ENCODE assay signal across 25 cellular contexts in the genomic region with DNA sequence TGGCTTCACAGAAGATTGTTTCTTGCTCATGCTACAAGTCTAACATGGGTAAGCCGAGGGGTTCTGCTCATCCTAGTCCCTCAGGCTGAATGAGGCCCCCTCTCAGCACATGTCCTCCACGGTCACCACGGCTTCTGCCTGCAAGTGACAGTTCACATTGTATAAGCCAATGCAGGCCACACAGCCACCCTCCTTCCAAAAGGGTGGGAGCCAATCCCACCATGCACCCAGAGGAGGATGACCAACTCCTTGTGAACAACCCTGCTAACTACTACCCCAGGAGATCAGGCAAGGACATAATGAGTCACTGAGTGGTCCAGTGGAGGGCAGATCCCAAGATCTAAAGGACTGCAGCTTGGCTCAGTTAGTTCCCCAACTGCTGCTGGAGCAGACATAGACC. TPM values are rescaled to one million over a fixed set of nuclear protein-coding genes. Genes with fewer than 3 reads are reported as not detected.
DNase-seq lines count a peak whose midpoint lies in the region; ATAC-seq, FAIRE-seq and TF ChIP-seq lines count a peak whose summit lies in the region.
"Had no signal": no experiment of that assay in that cellular context is flagged by ENCODE, and none has a peak within 500 bp of the region (broad histone marks: within the 10 kb centered on the region; RNA-seq: fewer than 3 reads in every experiment).

No MANE protein-coding gene starts in this region.

- FAIRE-seq in HepG2 (lab: Jason Lieb, UNC): no peak
- FAIRE-seq: A549, HTR-8/SVneo had no signal

- POLR2A ChIA-PET in HepG2 (lab: Yijun Ruan, JAX): no interaction called here

- TF ChIP-seq POLR2A in HepG2 (IDR thresholded peaks at IDR 0.05; ENCODE audit: insufficient read depth in 1 of 2, low read depth in 2 of 2, low read length in 2 of 2) (no peak), right lobe of liver (IDR thresholded peaks at IDR 0.05) (no peak)

- no peak for ATAC-seq in HepG2
- ATAC-seq in right lobe of liver: no peak
- ATAC-seq in effector memory CD8-positive, alpha-beta T cell (replicated peaks): no peak
- no peak for ATAC-seq in lower lobe of right lung
- no peak for ATAC-seq in HG03175 (IDR thresholded peaks at IDR 0.05; ENCODE audit: unreplicated experiment)
- ATAC-seq in GM21360 (IDR thresholded peaks at IDR 0.05; ENCODE audit: unreplicated experiment): no peak
- ATAC-seq: A549; CD8-positive, alpha-beta T cell; PC-3 had no signal

- TF ChIP-seq EP300 in HepG2 (IDR thresholded peaks at IDR 0.05; ENCODE audit: low read depth in 2 of 2, low read length in 2 of 2) (no peak), HepG2 (CRISPR knock-in tag; IDR thresholded peaks at IDR 0.05; ENCODE audit: borderline replicate concordance) (no peak)

- 90% methylated on average over 3 of the region's 3 CpGs for WGBS in HepG2 (ENCODE audit: low lambda C conversion rate)
- WGBS in right lobe of liver (ENCODE audit: insufficient coverage, low coverage, low lambda C conversion rate, missing lambda C conversion rate): no CpG with 5 or more reads among the region's 3 CpGs

- TF ChIP-seq RAD21 in HepG2 (CRISPR knock-in tag; IDR thresholded peaks at IDR 0.05): no peak

- no peaks in the 10 kb centered on the region; a peak in 1 of 5 replicates for H3K27me3 ChIP-seq in HepG2 (ENCODE audit: control insufficient read depth in 1 of 2, insufficient read depth in 2 of 2, low read length in 2 of 2)
- no peaks in the 10 kb centered on the region for H3K27me3 ChIP-seq in right lobe of liver
- no peaks in the 10 kb centered on the region for H3K27me3 ChIP-seq in lower lobe of right lung (ENCODE audit: low read depth)
- H3K27me3 ChIP-seq: MG63 had no signal

- no peak overlapping the region for H2AFZ ChIP-seq in HepG2 (ENCODE audit: low read length)
- H2AFZ ChIP-seq: GM23248 had no signal

- H3K36me3 ChIP-seq in HepG2 (replicated peaks in 1 of 2; ENCODE audit: control insufficient read depth in 1 of 2, insufficient read depth in 2 of 2, low read length in 2 of 2): peaks cover 1 to 9% of the 10 kb centered on the region in 2 experiments; a peak in 2 of 5 replicates
- H3K36me3 ChIP-seq in right lobe of liver: no peaks in the 10 kb centered on the region
- H3K36me3 ChIP-seq in lower lobe of right lung: peaks cover 29% of the 10 kb centered on the region

- H3K4me1 Mint-ChIP-seq in effector memory CD8-positive, alpha-beta T cell (ENCODE audit: low read depth in 2 of 2): peaks cover 40% of the 10 kb centered on the region in 2 donors

- no peaks in the 10 kb centered on the region for H3K9me3 Mint-ChIP-seq in effector memory CD8-positive, alpha-beta T cell
- H3K9me3 Mint-ChIP-seq: CD8-positive, alpha-beta T cell; H9 had no signal

- H3K9ac ChIP-seq in HepG2 (ENCODE audit: insufficient read depth, low read depth, low read length): no peak overlapping the region
- H3K9ac ChIP-seq: GM23248, SK-N-SH had no signal

- no peaks in the 10 kb centered on the region for H3K27me3 Mint-ChIP-seq in effector memory CD8-positive, alpha-beta T cell

- DNase-seq in HepG2 (ENCODE audit: low spot score): no peak
- no peak for DNase-seq in right lobe of liver
- no peak for DNase-seq in effector memory CD8-positive, alpha-beta T cell
- DNase-seq in lower lobe of right lung: no peak
- no peak for DNase-seq in stimulated activated CD4-positive, alpha-beta T cell treated with anti-CD3 and anti-CD28 coated beads, Interleukin-12 subunit alpha, Interleukin-12 subunit beta, amount 100 ng/mL, for 4 hours
- DNase-seq: C1 segment of cervical spinal cord; Caco-2; CD8-positive, alpha-beta T cell; DMS79 treated with DMSO at 0.1 percent for 48 hours; GM23248; H9; KBM-7; MG63; NCI-H1105 treated with DMSO at 0.1 percent for 48 hours; NCI-H146; NCI-H1930; NCI-H2107; NCI-H524 treated with DMSO at 0.1 percent for 48 hours; NCI-H774; PC-3; SK-N-SH had no signal

- peak overlapping the region; percentile 32 to 45 for H3K27ac Mint-ChIP-seq in effector memory CD8-positive, alpha-beta T cell
- H3K27ac Mint-ChIP-seq: CD8-positive, alpha-beta T cell; H9 had no signal

- H3K27ac ChIP-seq in HepG2 (ENCODE audit: extremely low read length, insufficient read depth, low read length): no peak overlapping the region
- H3K27ac ChIP-seq in right lobe of liver: no peak overlapping the region
- H3K27ac ChIP-seq in lower lobe of right lung: peak overlapping the region; percentile 7
- H3K27ac ChIP-seq: A549, GM23248 had no signal

- H3K79me2 ChIP-seq in HepG2 (ENCODE audit: insufficient read depth, low read length): peaks cover 55% of the 10 kb centered on the region

- no TSS peak for BruUV-seq in HepG2 (replicated peaks; lab: Mats Ljungman, UMichigan)

- no peak overlapping the region for H3K4me3 Mint-ChIP-seq in effector memory CD8-positive, alpha-beta T cell
- H3K4me3 Mint-ChIP-seq: CD8-positive, alpha-beta T cell; H9 had no signal

- CTCF ChIA-PET in HepG2 (lab: Yijun Ruan, JAX; ENCODE audit: low intra/inter-chr PET ratio, low total read pairs): no interaction called here

- H3K4me1 ChIP-seq in HepG2 (ENCODE audit: insufficient read depth, low read length): peaks cover 75% of the 10 kb centered on the region
- H3K4me1 ChIP-seq in right lobe of liver: peaks cover 0 to 26% (median 12%) of the 10 kb centered on the region in 4 donors
- H3K4me1 ChIP-seq in lower lobe of right lung: peaks cover 38% of the 10 kb centered on the region

- peaks cover 14% of the 10 kb centered on the region; the same call in 1 of the 2 replicates for H4K20me1 ChIP-seq in HepG2 (ENCODE audit: insufficient read depth, low read length)

- no peak overlapping the region for H3K4me2 ChIP-seq in HepG2 (ENCODE audit: low read depth, low read length)
- H3K4me2 ChIP-seq: A549, SK-N-SH had no signal

- H3K9me3 ChIP-seq in HepG2 (ENCODE audit: low read length): no peaks in the 10 kb centered on the region
- H3K9me3 ChIP-seq in right lobe of liver: no peaks in the 10 kb centered on the region
- H3K9me3 ChIP-seq in lower lobe of right lung: no peaks in the 10 kb centered on the region
- H3K9me3 ChIP-seq: A549, Caco-2, MG63, SK-N-SH had no signal

- H3K4me3 ChIP-seq in HepG2 (replicated peaks in 1 of 3; ENCODE audit: insufficient read depth in 1 of 3, low read depth in 2 of 3, low read length in 3 of 3): no peak overlapping the region
- H3K4me3 ChIP-seq in right lobe of liver: no peak overlapping the region
- H3K4me3 ChIP-seq in lower lobe of right lung: no peak overlapping the region
- H3K4me3 ChIP-seq: A549, GM23248, MG63 had no signal

- in situ Hi-C loops in HepG2 (cut with HindIII; ENCODE audit: extremely low pct_ligation_motif_present, low pct_unique_long_range_greater_than_20kb): no loop called here

- TF ChIP-seq CTCF in HepG2 (CRISPR knock-in tag; IDR thresholded peaks at IDR 0.05): no peak
- no peak for TF ChIP-seq CTCF in right lobe of liver (IDR thresholded peaks at IDR 0.05)
- no peak for TF ChIP-seq CTCF in lower lobe of right lung (IDR thresholded peaks at IDR 0.05)

- intact Hi-C loops in HepG2 (cut with micrococcal nuclease; ENCODE audit: unreplicated experiment): loop anchor here (10.0 kb wide), 1 partner anchor 183 kb away; the partner anchor contains the start of gene FBXW8
- intact Hi-C loops in right lobe of liver (cut with DNase I): no loop called here
- intact Hi-C loops in lower lobe of right lung (cut with DNase I): no loop called here

- H3K36me3 Mint-ChIP-seq in effector memory CD8-positive, alpha-beta T cell (ENCODE audit: insufficient read depth): peaks cover 33% of the 10 kb centered on the region

RNA-seq across cellular contexts. Expression of gene SPRING1, which starts 6.1 kb away (rescaled TPM):
- 51.8 and 65.6 TPM in 2 replicates for total RNA-seq in HepG2 (2016; rRNA removed; fragmentation: Illumina TruSeq; extraction: Trizol)
- 73.3 and 84.9 TPM in 2 replicates for total RNA-seq in HepG2 (2016; cell fraction: cytosol; rRNA removed; fragmentation: Illumina TruSeq; extraction: Trizol; ENCODE audit: low read depth)
- total RNA-seq in HepG2 (2016; cell fraction: insoluble cytoplasmic fraction; rRNA removed; fragmentation: Illumina TruSeq; extraction: Trizol): 52.8 and 55.9 TPM in 2 replicates
- total RNA-seq in HepG2 (2016; cell fraction: membrane; rRNA removed; fragmentation: Illumina TruSeq; extraction: Trizol): 130 and 144 TPM in 2 replicates
- total RNA-seq in HepG2 (2016; cell fraction: nucleus; rRNA removed; fragmentation: Illumina TruSeq; extraction: Trizol): 23.5 and 30.9 TPM in 2 replicates
- 16.1 and 20.0 TPM in 2 replicates for polyA plus RNA-seq in HepG2 (2011; rRNA removed)
- polyA plus RNA-seq in HepG2 (2011; cell fraction: cytosol; rRNA removed): 10.7 and 16.5 TPM in 2 replicates
- 6.8 and 7.2 TPM in 2 replicates for polyA plus RNA-seq in HepG2 (2011; cell fraction: nucleus; rRNA removed)
- polyA plus RNA-seq in HepG2 (2012): 9.0 and 11.3 TPM in 2 replicates
- polyA plus RNA-seq in HepG2 (2016; cell fraction: cytosol; fragmentation: Illumina TruSeq; extraction: Trizol; ENCODE audit: low read depth): 87.5 and 98.3 TPM in 2 replicates
- 40.6 and 42.1 TPM in 2 replicates for polyA plus RNA-seq in HepG2 (2016; cell fraction: insoluble cytoplasmic fraction; fragmentation: Illumina TruSeq; extraction: Trizol; ENCODE audit: low read depth)
- polyA plus RNA-seq in HepG2 (2016; cell fraction: membrane; fragmentation: Illumina TruSeq; extraction: Trizol; ENCODE audit: low read depth): 97.7 TPM in 2 replicates
- 25.0 and 26.3 TPM in 2 replicates for polyA plus RNA-seq in HepG2 (2016; cell fraction: nucleus; fragmentation: Illumina TruSeq; extraction: Trizol; ENCODE audit: insufficient read depth, low read depth)
- polyA minus RNA-seq in HepG2 (2011; rRNA and poly(A)+ RNA removed; ENCODE audit: low replicate concordance): 26.4 and 35.5 TPM in 2 replicates
- 16.0 TPM in 2 replicates for polyA minus RNA-seq in HepG2 (2011; cell fraction: cytosol; rRNA and poly(A)+ RNA removed)
- 8.1 and 10.8 TPM in 2 replicates for polyA minus RNA-seq in HepG2 (2011; cell fraction: nucleus; rRNA and poly(A)+ RNA removed)
- 10 to 100 TPM in 4 of 6 experiments, 1 to 10 TPM in 2; 4.9 to 18.7 (median 12.0) TPM for total RNA-seq in right lobe of liver
- total RNA-seq in lower lobe of right lung: 84.3 TPM

RNA-seq across cellular contexts. Expression of gene RNFT2, which starts 6.3 kb away (rescaled TPM):
- 7.1 and 8.3 TPM in 2 replicates for total RNA-seq in HepG2 (2016; rRNA removed; fragmentation: Illumina TruSeq; extraction: Trizol)
- total RNA-seq in HepG2 (2016; cell fraction: cytosol; rRNA removed; fragmentation: Illumina TruSeq; extraction: Trizol; ENCODE audit: low read depth): 4.9 and 5.0 TPM in 2 replicates
- 6.1 and 7.2 TPM in 2 replicates for total RNA-seq in HepG2 (2016; cell fraction: insoluble cytoplasmic fraction; rRNA removed; fragmentation: Illumina TruSeq; extraction: Trizol)
- 7.4 and 8.0 TPM in 2 replicates for total RNA-seq in HepG2 (2016; cell fraction: membrane; rRNA removed; fragmentation: Illumina TruSeq; extraction: Trizol)
- total RNA-seq in HepG2 (2016; cell fraction: nucleus; rRNA removed; fragmentation: Illumina TruSeq; extraction: Trizol): 7.7 and 9.7 TPM in 2 replicates
- polyA plus RNA-seq in HepG2 (2011; rRNA removed): 3.3 and 3.4 TPM in 2 replicates
- polyA plus RNA-seq in HepG2 (2011; cell fraction: cytosol; rRNA removed): 2.2 and 2.3 TPM in 2 replicates
- polyA plus RNA-seq in HepG2 (2011; cell fraction: nucleus; rRNA removed): 3.3 and 4.4 TPM in 2 replicates
- 1.6 and 3.2 TPM in 2 replicates for polyA plus RNA-seq in HepG2 (2012)
- polyA plus RNA-seq in HepG2 (2016; cell fraction: cytosol; fragmentation: Illumina TruSeq; extraction: Trizol; ENCODE audit: low read depth): 1.2 TPM in 2 replicates
- polyA plus RNA-seq in HepG2 (2016; cell fraction: insoluble cytoplasmic fraction; fragmentation: Illumina TruSeq; extraction: Trizol; ENCODE audit: low read depth): 2.3 and 3.9 TPM in 2 replicates
- 3.2 and 3.7 TPM in 2 replicates for polyA plus RNA-seq in HepG2 (2016; cell fraction: membrane; fragmentation: Illumina TruSeq; extraction: Trizol; ENCODE audit: low read depth)
- 10.6 and 13.3 TPM in 2 replicates for polyA plus RNA-seq in HepG2 (2016; cell fraction: nucleus; fragmentation: Illumina TruSeq; extraction: Trizol; ENCODE audit: insufficient read depth, low read depth)
- polyA minus RNA-seq in HepG2 (2011; rRNA and poly(A)+ RNA removed; ENCODE audit: low replicate concordance): 12.6 and 43.4 TPM in 2 replicates
- polyA minus RNA-seq in HepG2 (2011; cell fraction: cytosol; rRNA and poly(A)+ RNA removed): 5.0 and 6.7 TPM in 2 replicates
- 5.2 TPM in 2 replicates for polyA minus RNA-seq in HepG2 (2011; cell fraction: nucleus; rRNA and poly(A)+ RNA removed)
- 1 to 10 TPM in 2 of 6 experiments, under 1 TPM in 4; 0.09 to 2.1 (median 0.75) TPM for total RNA-seq in right lobe of liver
- total RNA-seq in lower lobe of right lung: 3.3 TPM
